In genomic region chr1:235368428-235368827, GRCh38 we compare ENCODE assay signal across 11 cellular contexts. TPM values are rescaled to one million over a fixed set of nuclear protein-coding genes. Genes with fewer than 3 reads are reported as not detected.
DNase-seq lines count a peak whose midpoint lies in the region; ATAC-seq, FAIRE-seq and TF ChIP-seq lines count a peak whose summit lies in the region.
"Had no signal": no experiment of that assay in that cellular context is flagged by ENCODE, and none has a peak within 500 bp of the region (broad histone marks: within the 10 kb centered on the region; RNA-seq: fewer than 3 reads in every experiment).

No MANE protein-coding gene starts in this region.

- no peak for TF ChIP-seq EP300 in HepG2 (IDR thresholded peaks at IDR 0.05; ENCODE audit: low read depth in 2 of 2, low read length in 2 of 2)
- TF ChIP-seq EP300 in HepG2 (CRISPR knock-in tag; IDR thresholded peaks at IDR 0.05; ENCODE audit: borderline replicate concordance) = no peak

- peak overlapping the region; percentile 92 for H3K4me2 ChIP-seq in HepG2 (ENCODE audit: low read depth, low read length)

- H3K9me3 ChIP-seq in HepG2 (ENCODE audit: low read length) (no peaks in the 10 kb centered on the region), right lobe of liver (no peaks in the 10 kb centered on the region), kidney (ENCODE audit: control insufficient read depth in 1 of 2, low read length in 2 of 2) (no peaks in the 10 kb centered on the region)

- CTCF ChIA-PET in HepG2 (lab: Yijun Ruan, JAX; ENCODE audit: low intra/inter-chr PET ratio, low total read pairs) = no interaction called here

- FAIRE-seq in HepG2 (lab: Jason Lieb, UNC) (no peak), kidney (lab: Jason Lieb, UNC) (no peak), RCC 7860 (lab: Jason Lieb, UNC) (no peak)

- no TSS peak for BruUV-seq in HepG2 (replicated peaks; lab: Mats Ljungman, UMichigan)

- H3K27me3 Mint-ChIP-seq in activated T-helper 17 cell treated with anti-CD3 and anti-CD28 coated beads, Interleukin-2, amount 50 U/mL, for 72 hours = no peaks in the 10 kb centered on the region

- H3K27ac ChIP-seq in HepG2 (ENCODE audit: extremely low read length, insufficient read depth, low read length) (no peak overlapping the region), right lobe of liver (no peak overlapping the region), kidney (ENCODE audit: low read depth in 2 of 2, low read length in 2 of 2) (no peak overlapping the region)

- no peak for TF ChIP-seq RAD21 in HepG2 (CRISPR knock-in tag; IDR thresholded peaks at IDR 0.05)

- peaks cover 11% of the 10 kb centered on the region for H3K4me1 Mint-ChIP-seq in activated T-helper 17 cell treated with anti-CD3 and anti-CD28 coated beads, Interleukin-2, amount 50 U/mL, for 72 hours

- H3K4me1 ChIP-seq in HepG2 (ENCODE audit: insufficient read depth, low read length) (peaks cover 35% of the 10 kb centered on the region), right lobe of liver (peaks cover 0 to 9% (median 0%) of the 10 kb centered on the region in 4 donors), kidney (ENCODE audit: control insufficient read depth in 1 of 2, insufficient read depth in 1 of 2, low read depth in 1 of 2, low read length in 2 of 2) (no peaks in the 10 kb centered on the region)

- H3K9ac ChIP-seq in HepG2 (ENCODE audit: insufficient read depth, low read depth, low read length) = peak overlapping the region; percentile 89
- H3K9ac ChIP-seq in kidney (ENCODE audit: low read length in 2 of 2) = no peak overlapping the region

- no peak overlapping the region for H2AFZ ChIP-seq in HepG2 (ENCODE audit: low read length)

- no peaks in the 10 kb centered on the region for H4K20me1 ChIP-seq in HepG2 (ENCODE audit: insufficient read depth, low read length)

- DNase-seq in HepG2 (ENCODE audit: low spot score) (no peak), right lobe of liver (no peak), kidney (no peak), CD1c-positive myeloid dendritic cell (ENCODE audit: extremely low spot score) (no peak), RCC 7860 (ENCODE audit: low spot score) (no peak)
- no peak for DNase-seq in stimulated activated CD4-positive, alpha-beta T cell treated with anti-CD3 and anti-CD28 coated beads, Interleukin-1b, Interleukin-23, amount 100 ng/mL, for 48 hours
- DNase-seq: DMS79 treated with DMSO at 0.1 percent for 48 hours, KG1 had no signal

- H3K79me2 ChIP-seq in HepG2 (ENCODE audit: insufficient read depth, low read length) = peaks cover 36% of the 10 kb centered on the region

- H3K36me3 ChIP-seq in HepG2 (replicated peaks in 1 of 2; ENCODE audit: control insufficient read depth in 1 of 2, insufficient read depth in 2 of 2, low read length in 2 of 2) (peaks cover 0 to 5% of the 10 kb centered on the region in 2 experiments; a peak in 2 of 5 replicates), right lobe of liver (no peaks in the 10 kb centered on the region), kidney (ENCODE audit: control insufficient read depth in 1 of 2, insufficient read depth in 2 of 2, low read length in 2 of 2) (no peaks in the 10 kb centered on the region)
- H3K36me3 ChIP-seq: cardiac muscle cell had no signal

- ATAC-seq in HepG2 = no peak
- no peak for ATAC-seq in right lobe of liver
- ATAC-seq in activated T-helper 17 cell treated with anti-CD3 and anti-CD28 coated beads, Interleukin-2, amount 50 U/mL, for 72 hours (replicated peaks) = no peak
- no peak for ATAC-seq in GM19463 (IDR thresholded peaks at IDR 0.05; ENCODE audit: unreplicated experiment)

- H3K27ac Mint-ChIP-seq in activated T-helper 17 cell treated with anti-CD3 and anti-CD28 coated beads, Interleukin-2, amount 50 U/mL, for 72 hours = no peak overlapping the region

- TF ChIP-seq CTCF in HepG2 (CRISPR knock-in tag; IDR thresholded peaks at IDR 0.05) = no peak
- no peak for TF ChIP-seq CTCF in right lobe of liver (IDR thresholded peaks at IDR 0.05)
- no peak for TF ChIP-seq CTCF in kidney (IDR thresholded peaks at IDR 0.05; ENCODE audit: borderline replicate concordance, extremely low read depth, insufficient read depth)

- H3K4me3 Mint-ChIP-seq in activated T-helper 17 cell treated with anti-CD3 and anti-CD28 coated beads, Interleukin-2, amount 50 U/mL, for 72 hours = peak overlapping the region; percentile 98

- in situ Hi-C loops in HepG2 (cut with HindIII; ENCODE audit: extremely low pct_ligation_motif_present, low pct_unique_long_range_greater_than_20kb) = no loop called here

- H3K36me3 Mint-ChIP-seq in activated T-helper 17 cell treated with anti-CD3 and anti-CD28 coated beads, Interleukin-2, amount 50 U/mL, for 72 hours (ENCODE audit: low read depth) = peaks cover 6% of the 10 kb centered on the region

- no peaks in the 10 kb centered on the region for H3K9me3 Mint-ChIP-seq in activated T-helper 17 cell treated with anti-CD3 and anti-CD28 coated beads, Interleukin-2, amount 50 U/mL, for 72 hours

- 70% methylated on average over 5 of the region's 5 CpGs for WGBS in HepG2 (ENCODE audit: low lambda C conversion rate)
- WGBS in right lobe of liver (ENCODE audit: insufficient coverage, low coverage, low lambda C conversion rate, missing lambda C conversion rate) = 65% methylated on average over 4 of the region's 5 CpGs

- POLR2A ChIA-PET in HepG2 (lab: Yijun Ruan, JAX) = interaction anchor here (0.6 to 1.9 kb wide), 2 partner anchors 37 to 47 kb away, joined by 3 to 15 read pairs; no protein-coding TSS in a partner anchor

- H3K27me3 ChIP-seq in HepG2 (ENCODE audit: control insufficient read depth in 1 of 2, insufficient read depth in 2 of 2, low read length in 2 of 2) (no peaks in the 10 kb centered on the region; a peak in 1 of 5 replicates), right lobe of liver (no peaks in the 10 kb centered on the region)
- H3K27me3 ChIP-seq: cardiac muscle cell had no signal

- intact Hi-C loops in HepG2 (cut with micrococcal nuclease; ENCODE audit: unreplicated experiment) (no loop called here), right lobe of liver (cut with DNase I) (no loop called here), kidney (cut with DNase I) (no loop called here)

- TF ChIP-seq POLR2A in HepG2 (IDR thresholded peaks at IDR 0.05; ENCODE audit: insufficient read depth in 1 of 2, low read depth in 2 of 2, low read length in 2 of 2) (no peak), right lobe of liver (IDR thresholded peaks at IDR 0.05) (no peak)

- H3K4me3 ChIP-seq in HepG2 (replicated peaks in 1 of 3; ENCODE audit: insufficient read depth in 1 of 3, low read depth in 2 of 3, low read length in 3 of 3) (peak overlapping the region; percentile 84 to 97 (median 97)), right lobe of liver (no peak overlapping the region), kidney (ENCODE audit: low read length in 2 of 2) (peak overlapping the region; percentile 78 to 96)

RNA-seq across cellular contexts. Expression of gene TBCE, which starts 1.2 kb away (rescaled TPM):
- total RNA-seq in HepG2 (2016; rRNA removed; fragmentation: Illumina TruSeq; extraction: Trizol) (25.6 and 33.0 TPM in 2 replicates), right lobe of liver (10 to 100 TPM; 11.2 to 16.6 (median 13.3) TPM), kidney (15.1 TPM)
- total RNA-seq in HepG2 (2016; cell fraction: cytosol; rRNA removed; fragmentation: Illumina TruSeq; extraction: Trizol; ENCODE audit: low read depth) = 14.7 and 15.8 TPM in 2 replicates
- 26.3 and 39.6 TPM in 2 replicates for total RNA-seq in HepG2 (2016; cell fraction: insoluble cytoplasmic fraction; rRNA removed; fragmentation: Illumina TruSeq; extraction: Trizol)
- total RNA-seq in HepG2 (2016; cell fraction: membrane; rRNA removed; fragmentation: Illumina TruSeq; extraction: Trizol) = 11.4 and 12.5 TPM in 2 replicates
- 21.0 and 25.5 TPM in 2 replicates for total RNA-seq in HepG2 (2016; cell fraction: nucleus; rRNA removed; fragmentation: Illumina TruSeq; extraction: Trizol)
- polyA plus RNA-seq in HepG2 (2011; rRNA removed) (24.4 and 31.1 TPM in 2 replicates), kidney (ENCODE audit: insufficient read depth, low read depth, low replicate concordance) (22.6 TPM)
- polyA plus RNA-seq in HepG2 (2011; cell fraction: cytosol; rRNA removed) = 15.6 and 21.0 TPM in 2 replicates
- 26.3 and 27.5 TPM in 2 replicates for polyA plus RNA-seq in HepG2 (2011; cell fraction: nucleus; rRNA removed)
- 35.3 and 48.1 TPM in 2 replicates for polyA plus RNA-seq in HepG2 (2012)
- 5.5 and 5.9 TPM in 2 replicates for polyA plus RNA-seq in HepG2 (2016; cell fraction: cytosol; fragmentation: Illumina TruSeq; extraction: Trizol; ENCODE audit: low read depth)
- polyA plus RNA-seq in HepG2 (2016; cell fraction: insoluble cytoplasmic fraction; fragmentation: Illumina TruSeq; extraction: Trizol; ENCODE audit: low read depth) = 33.2 and 36.2 TPM in 2 replicates
- polyA plus RNA-seq in HepG2 (2016; cell fraction: membrane; fragmentation: Illumina TruSeq; extraction: Trizol; ENCODE audit: low read depth) = 7.0 and 7.4 TPM in 2 replicates
- polyA plus RNA-seq in HepG2 (2016; cell fraction: nucleus; fragmentation: Illumina TruSeq; extraction: Trizol; ENCODE audit: insufficient read depth, low read depth) = 60.6 and 63.9 TPM in 2 replicates
- 9.1 and 14.9 TPM in 2 replicates for polyA minus RNA-seq in HepG2 (2011; rRNA and poly(A)+ RNA removed; ENCODE audit: low replicate concordance)
- polyA minus RNA-seq in HepG2 (2011; cell fraction: cytosol; rRNA and poly(A)+ RNA removed) = 13.1 and 16.3 TPM in 2 replicates
- 44.9 and 47.3 TPM in 2 replicates for polyA minus RNA-seq in HepG2 (2011; cell fraction: nucleus; rRNA and poly(A)+ RNA removed)
- total RNA-seq in activated T-helper 17 cell treated with anti-CD3 and anti-CD28 coated beads, Interleukin-2, amount 50 U/mL, for 72 hours = 10 to 100 TPM; 21.5 to 31.7 TPM

RNA-seq across cellular contexts. Expression of gene GGPS1, which starts 40.1 kb away (rescaled TPM):
- total RNA-seq in HepG2 (2016; rRNA removed; fragmentation: Illumina TruSeq; extraction: Trizol) (42.6 and 59.1 TPM in 2 replicates), right lobe of liver (10 to 100 TPM in 4 of 6 experiments, 1 to 10 TPM in 2; 7.8 to 12.1 (median 10.6) TPM), kidney (39.0 TPM)
- total RNA-seq in HepG2 (2016; cell fraction: cytosol; rRNA removed; fragmentation: Illumina TruSeq; extraction: Trizol; ENCODE audit: low read depth) = 21.5 and 21.8 TPM in 2 replicates
- 38.1 and 62.2 TPM in 2 replicates for total RNA-seq in HepG2 (2016; cell fraction: insoluble cytoplasmic fraction; rRNA removed; fragmentation: Illumina TruSeq; extraction: Trizol)
- total RNA-seq in HepG2 (2016; cell fraction: membrane; rRNA removed; fragmentation: Illumina TruSeq; extraction: Trizol) = 37.1 and 44.7 TPM in 2 replicates
- 11.9 and 16.2 TPM in 2 replicates for total RNA-seq in HepG2 (2016; cell fraction: nucleus; rRNA removed; fragmentation: Illumina TruSeq; extraction: Trizol)
- polyA plus RNA-seq in HepG2 (2011; rRNA removed) (25.8 and 28.8 TPM in 2 replicates), kidney (ENCODE audit: insufficient read depth, low read depth, low replicate concordance) (38.3 TPM)
- polyA plus RNA-seq in HepG2 (2011; cell fraction: cytosol; rRNA removed) = 12.9 and 22.2 TPM in 2 replicates
- polyA plus RNA-seq in HepG2 (2011; cell fraction: nucleus; rRNA removed) = 4.4 and 11.2 TPM in 2 replicates
- 30.9 and 36.8 TPM in 2 replicates for polyA plus RNA-seq in HepG2 (2012)
- 11.2 and 11.4 TPM in 2 replicates for polyA plus RNA-seq in HepG2 (2016; cell fraction: cytosol; fragmentation: Illumina TruSeq; extraction: Trizol; ENCODE audit: low read depth)
- polyA plus RNA-seq in HepG2 (2016; cell fraction: insoluble cytoplasmic fraction; fragmentation: Illumina TruSeq; extraction: Trizol; ENCODE audit: low read depth) = 59.2 and 60.3 TPM in 2 replicates
- polyA plus RNA-seq in HepG2 (2016; cell fraction: membrane; fragmentation: Illumina TruSeq; extraction: Trizol; ENCODE audit: low read depth) = 29.1 and 29.2 TPM in 2 replicates
- 24.5 and 28.8 TPM in 2 replicates for polyA plus RNA-seq in HepG2 (2016; cell fraction: nucleus; fragmentation: Illumina TruSeq; extraction: Trizol; ENCODE audit: insufficient read depth, low read depth)
- polyA minus RNA-seq in HepG2 (2011; rRNA and poly(A)+ RNA removed; ENCODE audit: low replicate concordance) = 17.0 and 17.9 TPM in 2 replicates
- polyA minus RNA-seq in HepG2 (2011; cell fraction: cytosol; rRNA and poly(A)+ RNA removed) = 15.0 and 19.9 TPM in 2 replicates
- 11.3 and 17.7 TPM in 2 replicates for polyA minus RNA-seq in HepG2 (2011; cell fraction: nucleus; rRNA and poly(A)+ RNA removed)
- total RNA-seq in activated T-helper 17 cell treated with anti-CD3 and anti-CD28 coated beads, Interleukin-2, amount 50 U/mL, for 72 hours = 10 to 100 TPM; 28.9 to 32.9 TPM

RNA-seq across cellular contexts. Expression of gene ARID4B, which starts 40.4 kb away (rescaled TPM):
- 24.6 and 26.9 TPM in 2 replicates for total RNA-seq in HepG2 (2016; rRNA removed; fragmentation: Illumina TruSeq; extraction: Trizol)
- total RNA-seq in HepG2 (2016; cell fraction: cytosol; rRNA removed; fragmentation: Illumina TruSeq; extraction: Trizol; ENCODE audit: low read depth) = 3.6 and 6.4 TPM in 2 replicates
- total RNA-seq in HepG2 (2016; cell fraction: insoluble cytoplasmic fraction; rRNA removed; fragmentation: Illumina TruSeq; extraction: Trizol) = 25.3 and 26.7 TPM in 2 replicates
- 6.4 and 8.2 TPM in 2 replicates for total RNA-seq in HepG2 (2016; cell fraction: membrane; rRNA removed; fragmentation: Illumina TruSeq; extraction: Trizol)
- 40.1 and 45.0 TPM in 2 replicates for total RNA-seq in HepG2 (2016; cell fraction: nucleus; rRNA removed; fragmentation: Illumina TruSeq; extraction: Trizol)
- 7.2 and 9.7 TPM in 2 replicates for polyA plus RNA-seq in HepG2 (2011; rRNA removed)
- polyA plus RNA-seq in HepG2 (2011; cell fraction: cytosol; rRNA removed) = 3.3 and 4.4 TPM in 2 replicates
- polyA plus RNA-seq in HepG2 (2011; cell fraction: nucleus; rRNA removed) = 12.9 and 13.1 TPM in 2 replicates
- 13.4 and 18.5 TPM in 2 replicates for polyA plus RNA-seq in HepG2 (2012)
- polyA plus RNA-seq in HepG2 (2016; cell fraction: cytosol; fragmentation: Illumina TruSeq; extraction: Trizol; ENCODE audit: low read depth) = 0.25 and 0.27 TPM in 2 replicates
- polyA plus RNA-seq in HepG2 (2016; cell fraction: insoluble cytoplasmic fraction; fragmentation: Illumina TruSeq; extraction: Trizol; ENCODE audit: low read depth) = 14.8 and 15.4 TPM in 2 replicates
- 0.92 and 0.98 TPM in 2 replicates for polyA plus RNA-seq in HepG2 (2016; cell fraction: membrane; fragmentation: Illumina TruSeq; extraction: Trizol; ENCODE audit: low read depth)
- 30.0 and 32.3 TPM in 2 replicates for polyA plus RNA-seq in HepG2 (2016; cell fraction: nucleus; fragmentation: Illumina TruSeq; extraction: Trizol; ENCODE audit: insufficient read depth, low read depth)
- polyA minus RNA-seq in HepG2 (2011; rRNA and poly(A)+ RNA removed; ENCODE audit: low replicate concordance) = 9.7 and 16.5 TPM in 2 replicates
- 10.8 and 14.8 TPM in 2 replicates for polyA minus RNA-seq in HepG2 (2011; cell fraction: cytosol; rRNA and poly(A)+ RNA removed)
- 73.5 and 86.1 TPM in 2 replicates for polyA minus RNA-seq in HepG2 (2011; cell fraction: nucleus; rRNA and poly(A)+ RNA removed)
- 10 to 100 TPM in 4 of 6 experiments, 1 to 10 TPM in 2; 8.0 to 16.2 (median 11.4) TPM for total RNA-seq in right lobe of liver
- 10 to 100 TPM; 42.2 to 61.2 TPM for total RNA-seq in activated T-helper 17 cell treated with anti-CD3 and anti-CD28 coated beads, Interleukin-2, amount 50 U/mL, for 72 hours
- 50.3 TPM for total RNA-seq in kidney
- 6.6 TPM for polyA plus RNA-seq in kidney (ENCODE audit: insufficient read depth, low read depth, low replicate concordance)

Comparison
In these comparisons a context has a peak if more than half of its experiments do, and no peak if none do; other contexts are left out.
1. H3K4me3 ChIP-seq: peak in HepG2 (3 of 3) and kidney (2 of 2); none in right lobe of liver (0 of 3).